Comparison of ENCODE assay signal across 29 cellular contexts in the genomic region with DNA sequence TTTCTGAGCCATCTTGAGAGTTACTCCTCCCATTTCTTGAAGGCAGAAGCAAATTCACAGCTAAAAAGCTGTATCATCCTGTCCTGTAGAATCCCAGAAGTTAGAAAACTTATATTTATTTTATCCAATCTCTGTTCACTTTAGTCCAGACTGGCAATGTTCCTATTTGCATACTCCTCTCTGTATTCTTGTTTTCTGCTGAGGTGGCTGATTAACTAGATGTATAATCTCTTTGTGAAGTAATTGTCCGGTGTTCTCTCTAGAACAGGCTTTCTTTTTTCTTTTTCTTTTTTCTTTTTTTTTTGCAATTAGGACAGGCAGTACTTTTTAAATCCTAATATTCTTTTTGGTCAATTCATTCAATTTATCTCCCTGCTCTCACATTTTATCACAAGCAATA.
"Had no signal": no experiment of that assay in that cellular context is flagged by ENCODE, and none has a peak within 500 bp of the region (broad histone marks: within the 10 kb centered on the region; RNA-seq: fewer than 3 reads in every experiment).

No MANE protein-coding gene starts in this region.

- H3K4me3 ChIP-seq: adrenal gland, ascending aorta, breast epithelium, cardiac muscle cell, colonic mucosa, esophagus squamous epithelium, gastroesophageal sphincter, heart right ventricle had no signal

- FAIRE-seq: endometrium, endothelial cell of umbilical vein had no signal

- H3K36me3 ChIP-seq: adrenal gland, ascending aorta, breast epithelium, cardiac muscle cell, colonic mucosa, esophagus squamous epithelium, gastroesophageal sphincter, heart right ventricle had no signal

- H3K9me3 ChIP-seq: adrenal gland, ascending aorta, breast epithelium, colonic mucosa, esophagus squamous epithelium, gastroesophageal sphincter had no signal

- ATAC-seq: activated naive CD8-positive, alpha-beta T cell treated with anti-CD3 and anti-CD28 coated beads, Interleukin-2, amount 50 U/mL, for 24 hours; activated T-cell treated with anti-CD3 and anti-CD28 coated beads, Interleukin-2, amount 50 U/mL, for 4 hours; gastroesophageal sphincter; heart right ventricle; WTC11 had no signal

- H3K27me3 ChIP-seq: adrenal gland, ascending aorta, breast epithelium, cardiac muscle cell, colonic mucosa, esophagus squamous epithelium, gastroesophageal sphincter, heart right ventricle had no signal

- H3K27ac ChIP-seq: adrenal gland, ascending aorta, breast epithelium, cardiac muscle cell, colonic mucosa, epithelial cell of prostate, esophagus squamous epithelium, gastroesophageal sphincter, heart right ventricle, VCaP had no signal

- DNase-seq: activated CD4-positive, alpha-beta memory T cell treated with anti-CD3 and anti-CD28 coated beads, Interleukin-2, amount 10 ng/mL, durations not matched to agents 7 days and 5 days; activated CD4-positive, alpha-beta T cell treated with anti-CD3 and anti-CD28 coated beads for 1 hour; activated CD4-positive, alpha-beta T cell treated with anti-CD3 and anti-CD28 coated beads for 4 hours; activated CD4-positive, alpha-beta T cell treated with anti-CD3 and anti-CD28 coated beads, Interleukin-2, amount 10 ng/mL, durations not matched to agents 7 days and 5 days; activated CD4-positive, alpha-beta T cell treated with anti-CD3 and anti-CD28 coated beads, Interleukin-2, amount 50 U/mL, for 4 hours; activated CD8-positive, alpha-beta memory T cell treated with anti-CD3 and anti-CD28 coated beads for 24 hours; activated effector memory CD4-positive, alpha-beta T cell treated with anti-CD3 and anti-CD28 coated beads, Interleukin-2, amount 50 U/mL, for 16 hours; activated naive CD4-positive, alpha-beta T cell treated with anti-CD3 and anti-CD28 coated beads for 36 hours; activated naive CD8-positive, alpha-beta T cell treated with anti-CD3 and anti-CD28 coated beads for 36 hours; activated naive CD8-positive, alpha-beta T cell treated with anti-CD3 and anti-CD28 coated beads, Interleukin-2, amount 50 U/mL, for 24 hours; activated T-cell treated with anti-CD3 and anti-CD28 coated beads, Interleukin-2, amount 50 U/mL, for 4 hours; adrenal gland; central memory CD4-positive, alpha-beta T cell; cerebellar nuclear complex; colonic mucosa; effector CD8-positive, alpha-beta T cell; esophagus squamous epithelium; foreskin melanocyte; heart right ventricle; T-helper 2 cell had no signal

- H3K4me1 ChIP-seq: adrenal gland, ascending aorta, breast epithelium, colonic mucosa, esophagus squamous epithelium, gastroesophageal sphincter, heart right ventricle had no signal
